ENCODE assay signal across 16 cellular contexts in the genomic region with DNA sequence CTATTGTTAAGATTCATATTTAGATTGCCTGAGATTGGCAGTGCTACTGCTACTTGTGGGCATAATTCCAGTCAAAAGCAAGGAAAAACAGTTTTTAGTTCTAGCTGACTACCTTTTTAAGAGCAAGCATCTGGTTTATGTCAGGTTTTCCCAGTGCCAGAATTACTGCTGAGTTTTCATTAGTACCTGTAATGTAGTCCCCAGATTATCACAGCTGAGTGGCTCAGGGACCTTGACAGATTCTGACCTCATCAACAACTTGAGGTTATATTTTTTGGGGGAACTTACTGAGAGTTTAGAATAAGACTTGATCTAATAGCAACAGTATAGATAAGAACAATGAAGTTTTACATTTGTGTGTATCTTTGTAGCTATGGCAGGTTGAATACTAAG. TPM values are rescaled to one million over a fixed set of nuclear protein-coding genes. Genes with fewer than 3 reads are reported as not detected.
DNase-seq lines count a peak whose midpoint lies in the region; ATAC-seq lines count a peak whose summit lies in the region.
"Had no signal": no experiment of that assay in that cellular context is flagged by ENCODE, and none has a peak within 500 bp of the region (broad histone marks: within the 10 kb centered on the region; RNA-seq: fewer than 3 reads in every experiment).

No MANE protein-coding gene starts in this region.

- peaks cover 9% of the 10 kb centered on the region for H3K4me1 ChIP-seq in rectal smooth muscle tissue (ENCODE audit: control insufficient read depth, insufficient read depth, low read length)

- peak overlapping the region; percentile 46 for H3K27ac ChIP-seq in rectal smooth muscle tissue (ENCODE audit: low read depth, low read length)
- H3K27ac ChIP-seq: psoas muscle, RWPE1 had no signal

- H3K9me3 Mint-ChIP-seq in activated T-helper 17 cell treated with anti-CD3 and anti-CD28 coated beads, Interleukin-2, amount 50 U/mL, for 72 hours, result no peaks in the 10 kb centered on the region

- ATAC-seq in activated T-helper 17 cell treated with anti-CD3 and anti-CD28 coated beads, Interleukin-2, amount 50 U/mL, for 72 hours (replicated peaks), result no peak
- no peak for ATAC-seq in GM18861 (IDR thresholded peaks at IDR 0.05; ENCODE audit: unreplicated experiment)
- ATAC-seq: psoas muscle had no signal

- H3K4me1 Mint-ChIP-seq in activated T-helper 17 cell treated with anti-CD3 and anti-CD28 coated beads, Interleukin-2, amount 50 U/mL, for 72 hours, result peaks cover 37% of the 10 kb centered on the region

- DNase-seq in DMS53 (lab: John Stamatoyannopoulos, UW) (peak; percentile 11), DMS53 treated with DMSO at 0.1 percent for 48 hours (lab: John Stamatoyannopoulos, UW; ENCODE audit: unreplicated experiment) (no peak), DMS79 treated with DMSO at 0.1 percent for 48 hours (lab: John Stamatoyannopoulos, UW) (peak; percentile 61), iPS-NIHi7 (ENCODE audit: extremely low spot score) (no peak), DMS153 treated with DMSO at 0.1 percent for 48 hours (lab: John Stamatoyannopoulos, UW; ENCODE audit: unreplicated experiment) (no peak)
- DNase-seq: activated naive CD4-positive, alpha-beta T cell treated with Interleukin-2 at 50 U/mL for 16 hours; cerebellar nuclear complex; glutamatergic neuron; kidney; NCI-H2029; psoas muscle; stimulated activated CD4-positive, alpha-beta T cell treated with anti-CD3 and anti-CD28 coated beads, Interleukin-1b, Interleukin-23, amount 100 ng/mL, for 48 hours had no signal

- peak overlapping the region; percentile 20 for H3K27ac Mint-ChIP-seq in activated T-helper 17 cell treated with anti-CD3 and anti-CD28 coated beads, Interleukin-2, amount 50 U/mL, for 72 hours

- H3K27me3 ChIP-seq in rectal smooth muscle tissue (ENCODE audit: control insufficient read depth, insufficient read depth, low read length), result no peaks in the 10 kb centered on the region

- peaks cover 42% of the 10 kb centered on the region for H3K36me3 Mint-ChIP-seq in activated T-helper 17 cell treated with anti-CD3 and anti-CD28 coated beads, Interleukin-2, amount 50 U/mL, for 72 hours (ENCODE audit: low read depth)

- peak overlapping the region; percentile 20 for H3K4me3 Mint-ChIP-seq in activated T-helper 17 cell treated with anti-CD3 and anti-CD28 coated beads, Interleukin-2, amount 50 U/mL, for 72 hours

- no peak overlapping the region for H3K4me3 ChIP-seq in rectal smooth muscle tissue (ENCODE audit: low read length)
- H3K4me3 ChIP-seq: psoas muscle had no signal

- no peaks in the 10 kb centered on the region for H3K36me3 ChIP-seq in rectal smooth muscle tissue (ENCODE audit: control insufficient read depth, insufficient read depth, low read length)

- no peaks in the 10 kb centered on the region for H3K27me3 Mint-ChIP-seq in activated T-helper 17 cell treated with anti-CD3 and anti-CD28 coated beads, Interleukin-2, amount 50 U/mL, for 72 hours

- H3K9ac ChIP-seq in rectal smooth muscle tissue (ENCODE audit: low read length), result no peak overlapping the region

RNA-seq across cellular contexts. Expression of a gene that starts 31.0 kb away (rescaled TPM):
- total RNA-seq in activated T-helper 17 cell treated with anti-CD3 and anti-CD28 coated beads, Interleukin-2, amount 50 U/mL, for 72 hours, result 10 to 100 TPM; 13.9 to 21.3 TPM

RNA-seq across cellular contexts. Expression of a gene that starts 39.3 kb away (rescaled TPM):
- 100 to 1,000 TPM in 1 of 2 donors, 10 to 100 TPM in 1; 88.4 to 123 TPM for total RNA-seq in activated T-helper 17 cell treated with anti-CD3 and anti-CD28 coated beads, Interleukin-2, amount 50 U/mL, for 72 hours

Comparison
In these comparisons a context has a peak if more than half of its experiments do, and no peak if none do; other contexts are left out.
1. DNase-seq: peak in DMS53 (single experiment) and DMS79 treated with DMSO at 0.1 percent for 48 hours (single experiment); none in DMS53 treated with DMSO at 0.1 percent for 48 hours (single experiment), iPS-NIHi7 (single experiment) and DMS153 treated with DMSO at 0.1 percent for 48 hours (single experiment).